Comparison of ENCODE assay signal across 1 cellular context in genomic region chr14:69399750-69400149, GRCh38.
TF ChIP-seq lines count a peak whose summit lies in the region.

No MANE protein-coding gene starts in this region.

TF ChIP-seq in HepG2, 621 proteins besides CTCF, POLR2A, EP300 and RAD21 (continued from another document and continues in another):
- TF ChIP-seq SP4 (CRISPR knock-in tag; IDR thresholded peaks at IDR 0.05): no peak
- no peak for TF ChIP-seq NPAS2 (CRISPR knock-in tag; IDR thresholded peaks at IDR 0.05; ENCODE audit: borderline replicate concordance)
- no peak for TF ChIP-seq SNAPC5 (CRISPR knock-in tag; IDR thresholded peaks at IDR 0.05; ENCODE audit: borderline replicate concordance)
- TF ChIP-seq TERF1 (CRISPR knock-in tag; IDR thresholded peaks at IDR 0.05): no peak
- TF ChIP-seq HOXA9 (CRISPR knock-in tag; IDR thresholded peaks at IDR 0.05; ENCODE audit: borderline replicate concordance): no peak
- 0 out of 2 replicates have a peak, but pooled peaks have one; percentile 24 for TF ChIP-seq E2F1 (CRISPR knock-in tag; IDR thresholded peaks at IDR 0.05)
- peak; percentile 83; the same call in 1 of the 2 replicates for TF ChIP-seq ADNP (CRISPR knock-in tag; IDR thresholded peaks at IDR 0.05)
- no peak for TF ChIP-seq TRAFD1 (CRISPR knock-in tag; IDR thresholded peaks at IDR 0.05; ENCODE audit: borderline replicate concordance)
- TF ChIP-seq ZNF770 (CRISPR knock-in tag; IDR thresholded peaks at IDR 0.05): peak; percentile 98
- no peak for TF ChIP-seq ZNF441 (CRISPR knock-in tag; IDR thresholded peaks at IDR 0.05; ENCODE audit: borderline replicate concordance)
- no peak for TF ChIP-seq ZNF430 (CRISPR knock-in tag; IDR thresholded peaks at IDR 0.05)
- no peak for TF ChIP-seq ZNF260 (CRISPR knock-in tag; IDR thresholded peaks at IDR 0.05; ENCODE audit: borderline replicate concordance, low read depth)
- no peak for TF ChIP-seq ZNF672 (CRISPR knock-in tag; IDR thresholded peaks at IDR 0.05)
- no peak for TF ChIP-seq YEATS2 (CRISPR knock-in tag; IDR thresholded peaks at IDR 0.05; ENCODE audit: borderline replicate concordance)
- no peak for TF ChIP-seq CENPBD1 (CRISPR knock-in tag; IDR thresholded peaks at IDR 0.05; ENCODE audit: borderline replicate concordance, low read depth)
- no peak for TF ChIP-seq JUN (CRISPR knock-in tag; IDR thresholded peaks at IDR 0.05)
- peak; percentile 69; the same call in 1 of the 2 replicates for TF ChIP-seq KDM1A (CRISPR knock-in tag; IDR thresholded peaks at IDR 0.05)
- no peak for TF ChIP-seq TFDP2 (CRISPR knock-in tag; IDR thresholded peaks at IDR 0.05)
- no peak for TF ChIP-seq DR1 (CRISPR knock-in tag; IDR thresholded peaks at IDR 0.05)
- peak; percentile 37; the same call in 1 of the 2 replicates for TF ChIP-seq SAP130 (CRISPR knock-in tag; IDR thresholded peaks at IDR 0.05; ENCODE audit: low read depth)
- TF ChIP-seq KMT2A (CRISPR knock-in tag; IDR thresholded peaks at IDR 0.05): 0 out of 2 replicates have a peak, but pooled peaks have one; percentile 51
- TF ChIP-seq FOSL1 (CRISPR knock-in tag; IDR thresholded peaks at IDR 0.05; ENCODE audit: borderline replicate concordance): no peak
- TF ChIP-seq TEF (CRISPR knock-in tag; IDR thresholded peaks at IDR 0.05): no peak
- no peak for TF ChIP-seq ZNF44 (CRISPR knock-in tag; IDR thresholded peaks at IDR 0.05)
- TF ChIP-seq HBP1 (CRISPR knock-in tag; IDR thresholded peaks at IDR 0.05; ENCODE audit: low read depth): no peak
- TF ChIP-seq ZNF276 (CRISPR knock-in tag; IDR thresholded peaks at IDR 0.05; ENCODE audit: low read depth): no peak
- 0 out of 2 replicates have a peak, but pooled peaks have one; percentile 34 for TF ChIP-seq MYC (CRISPR knock-in tag; IDR thresholded peaks at IDR 0.05; ENCODE audit: borderline replicate concordance)
- no peak for TF ChIP-seq RXRA (CRISPR knock-in tag; IDR thresholded peaks at IDR 0.05)
- TF ChIP-seq GTF2F1 (IDR thresholded peaks at IDR 0.05; ENCODE audit: low read length): no peak
- no peak for TF ChIP-seq NFRKB (IDR thresholded peaks at IDR 0.05)
- TF ChIP-seq ERF (CRISPR knock-in tag; IDR thresholded peaks at IDR 0.05): 0 out of 2 replicates have a peak, but pooled peaks have one; percentile 17
- TF ChIP-seq TRIM24 (CRISPR knock-in tag; IDR thresholded peaks at IDR 0.05): no peak
- TF ChIP-seq NFE2 (CRISPR knock-in tag; IDR thresholded peaks at IDR 0.05): no peak
- TF ChIP-seq GMEB2 (CRISPR knock-in tag; IDR thresholded peaks at IDR 0.05; ENCODE audit: low read depth): no peak
- TF ChIP-seq YY1 (IDR thresholded peaks at IDR 0.05; ENCODE audit: insufficient read depth, insufficient replicate concordance, low read depth, low read length): no peak
- TF ChIP-seq KLF6 (CRISPR knock-in tag; IDR thresholded peaks at IDR 0.05): no peak
- no peak for TF ChIP-seq CSRNP1 (CRISPR knock-in tag; IDR thresholded peaks at IDR 0.05)
- no peak for TF ChIP-seq CREM (IDR thresholded peaks at IDR 0.05)
- no peak for TF ChIP-seq CREM (CRISPR knock-in tag; IDR thresholded peaks at IDR 0.05)
- no peak for TF ChIP-seq ZNF83 (CRISPR knock-in tag; IDR thresholded peaks at IDR 0.05; ENCODE audit: borderline replicate concordance)
- no peak for TF ChIP-seq POLR2G (IDR thresholded peaks at IDR 0.05; ENCODE audit: low read depth, low read length)
- no peak for TF ChIP-seq ZFP90 (CRISPR knock-in tag; IDR thresholded peaks at IDR 0.05; ENCODE audit: borderline replicate concordance)
- no peak for TF ChIP-seq DDIT3 (CRISPR knock-in tag; IDR thresholded peaks at IDR 0.05)
- no peak for TF ChIP-seq CHD2 (IDR thresholded peaks at IDR 0.05; ENCODE audit: low read depth, low read length)
- TF ChIP-seq HMG20A (CRISPR knock-in tag; IDR thresholded peaks at IDR 0.05; ENCODE audit: borderline replicate concordance): no peak
- TF ChIP-seq ZNF432 (CRISPR knock-in tag; IDR thresholded peaks at IDR 0.05; ENCODE audit: borderline replicate concordance): no peak
- no peak for TF ChIP-seq ZNF782 (CRISPR knock-in tag; IDR thresholded peaks at IDR 0.05; ENCODE audit: borderline replicate concordance)
- TF ChIP-seq TBP (CRISPR knock-in tag; IDR thresholded peaks at IDR 0.05): no peak
- TF ChIP-seq ZNF878 (CRISPR knock-in tag; IDR thresholded peaks at IDR 0.05): no peak
